Comparison of ENCODE assay signal across 8 cellular contexts in genomic region chr19:45973564-45974338, GRCh38. TPM values are rescaled to one million over a fixed set of nuclear protein-coding genes. Genes with fewer than 3 reads are reported as not detected.
DNase-seq lines count a peak whose midpoint lies in the region; ATAC-seq and TF ChIP-seq lines count a peak whose summit lies in the region.

TSS of gene NOVA2 (minus strand) at chr19:45973865. CDS start at chr19:45973351, 514 bp downstream.

- H2AFZ ChIP-seq in HCT116 (ENCODE audit: low read depth, low read length, poor library complexity, severe bottlenecking) (peak within 1 kb of the TSS; percentile 75), PC-3 (ENCODE audit: low read length) (no peak within 1 kb of the TSS), smooth muscle cell (ENCODE audit: low read depth) (no peak within 1 kb of the TSS)

- H3K4me1 ChIP-seq in HCT116 (ENCODE audit: control insufficient read depth in 1 of 2, insufficient read depth in 2 of 2, low read length in 2 of 2), result peaks cover 0 to 18% of the 10 kb centered on the region in 2 experiments; a peak in 3 of 4 replicates
- no peaks in the 10 kb centered on the region; the same call in 1 of the 2 replicates for H3K4me1 ChIP-seq in PC-3 (ENCODE audit: insufficient read depth, low read length)
- H3K4me1 ChIP-seq in smooth muscle cell (ENCODE audit: low read depth), result no peaks in the 10 kb centered on the region
- peaks cover 2% of the 10 kb centered on the region for H3K4me1 ChIP-seq in effector memory CD4-positive, alpha-beta T cell (ENCODE audit: control insufficient read depth, insufficient read depth, low read length, poor library complexity, severe bottlenecking)

- POLR2A ChIA-PET in HCT116 (lab: Charles Lee), result no interaction called here
- POLR2A ChIA-PET in PC-3 (lab: Charles Lee; ENCODE audit: unreplicated experiment), result no interaction called here

- ATAC-seq in HCT116 (peak; percentile 99), PC-3 (peak; percentile 65; the same call in 1 of the 2 replicates), GM18502 (IDR thresholded peaks at IDR 0.05; ENCODE audit: poor library complexity, unreplicated experiment) (no peak)

- H3K36me3 ChIP-seq in HCT116 (ENCODE audit: control insufficient read depth in 1 of 2, insufficient read depth in 2 of 2, low read length in 2 of 2), result no peaks in the 10 kb centered on the region
- no peaks in the 10 kb centered on the region for H3K36me3 ChIP-seq in PC-3 (ENCODE audit: low read depth, low read length)
- H3K36me3 ChIP-seq in brain microvascular endothelial cell (replicated peaks), result no peaks in the 10 kb centered on the region
- no peaks in the 10 kb centered on the region for H3K36me3 ChIP-seq in smooth muscle cell (ENCODE audit: low read depth)
- no peaks in the 10 kb centered on the region for H3K36me3 ChIP-seq in effector memory CD4-positive, alpha-beta T cell (ENCODE audit: control insufficient read depth, insufficient read depth, low read length)

- no peaks in the 10 kb centered on the region for H3F3A ChIP-seq in PC-3 (ENCODE audit: low read length, unreplicated experiment)
- no peaks in the 10 kb centered on the region for H3F3A ChIP-seq in smooth muscle cell (ENCODE audit: low read depth)

- H3K4me3 ChIP-seq in HCT116 (replicated peaks in 1 of 2; ENCODE audit: low read depth in 1 of 2, low read length in 2 of 2) (peak within 1 kb of the TSS; percentile 43 to 50), PC-3 (ENCODE audit: low read length) (no peak within 1 kb of the TSS), brain microvascular endothelial cell (ENCODE audit: low read depth, low read length) (no peak within 1 kb of the TSS), iPS-18c (ENCODE audit: insufficient read depth, low read depth, low read length) (peak within 1 kb of the TSS; percentile 57), smooth muscle cell (peak within 1 kb of the TSS; percentile 34)
- H3K4me3 ChIP-seq in effector memory CD4-positive, alpha-beta T cell (ENCODE audit: insufficient read depth, low read depth, low read length, poor library complexity, severe bottlenecking), result no peak within 1 kb of the TSS

- BruUV-seq in HCT116 (replicated peaks; lab: Mats Ljungman, UMichigan) (no TSS peak), PC-3 (replicated peaks; lab: Mats Ljungman, UMichigan) (no TSS peak)

- H4K20me1 ChIP-seq in HCT116 (ENCODE audit: insufficient read depth) (no peaks in the 10 kb centered on the region), PC-3 (ENCODE audit: low read length) (no peaks in the 10 kb centered on the region), smooth muscle cell (ENCODE audit: low read depth) (no peaks in the 10 kb centered on the region)

- TF ChIP-seq CTCF in HCT116 (IDR thresholded peaks at IDR 0.05 in 2 of 3, conservative IDR thresholded peaks at IDR 0.05 in 1 of 3; ENCODE audit: borderline replicate concordance in 1 of 3, insufficient read depth in 1 of 3, low read depth in 2 of 3, low read length in 2 of 3), result no peak
- TF ChIP-seq CTCF in PC-3 (conservative IDR thresholded peaks at IDR 0.05; ENCODE audit: low read depth, low read length), result no peak
- TF ChIP-seq CTCF in brain microvascular endothelial cell (IDR thresholded peaks at IDR 0.05; ENCODE audit: low read depth, low read length, missing control alignments), result no peak
- TF ChIP-seq CTCF in smooth muscle cell (IDR thresholded peaks at IDR 0.05; ENCODE audit: borderline replicate concordance, insufficient read depth, poor library complexity, severe bottlenecking), result no peak

- CTCF ChIA-PET in HCT116 (lab: Charles Lee), result interaction anchor here (0.8 kb wide), 1 partner anchor 55 kb away, joined by 3 read pairs; no protein-coding TSS in a partner anchor
- CTCF ChIA-PET in PC-3 (lab: Charles Lee), result no interaction called here

- H3K9me3 ChIP-seq in HCT116 (ENCODE audit: control insufficient read depth in 1 of 2, insufficient read depth in 1 of 2, low read depth in 1 of 2, low read length in 2 of 2), result no peaks in the 10 kb centered on the region
- H3K9me3 ChIP-seq in PC-3 (ENCODE audit: low read length), result no peaks in the 10 kb centered on the region
- H3K9me3 ChIP-seq in iPS-18c (ENCODE audit: control insufficient read depth, insufficient read depth, low read length), result no peaks in the 10 kb centered on the region
- H3K9me3 ChIP-seq in smooth muscle cell (replicated peaks; ENCODE audit: low read depth), result no peaks in the 10 kb centered on the region
- no peaks in the 10 kb centered on the region for H3K9me3 ChIP-seq in effector memory CD4-positive, alpha-beta T cell (ENCODE audit: control insufficient read depth, low read length)

- intact Hi-C loops in HCT116 (cut with micrococcal nuclease) (no loop called here), PC-3 (cut with micrococcal nuclease) (no loop called here)

- H3K9ac ChIP-seq in HCT116 (ENCODE audit: low read length) (no peak within 1 kb of the TSS), PC-3 (ENCODE audit: low read length) (no peak within 1 kb of the TSS), smooth muscle cell (ENCODE audit: low read depth) (no peak within 1 kb of the TSS)

- H3K9me2 ChIP-seq in HCT116 (ENCODE audit: insufficient read depth), result no peaks in the 10 kb centered on the region
- H3K9me2 ChIP-seq in PC-3 (replicated peaks; ENCODE audit: low read length), result no peaks in the 10 kb centered on the region

- peak within 1 kb of the TSS; percentile 72 for H3K4me2 ChIP-seq in HCT116 (ENCODE audit: low read length)
- no peak within 1 kb of the TSS for H3K4me2 ChIP-seq in PC-3 (ENCODE audit: low read length)
- peak within 1 kb of the TSS; percentile 76 for H3K4me2 ChIP-seq in smooth muscle cell

- WGBS in smooth muscle cell (ENCODE audit: low lambda C conversion rate), result 9% methylated on average over 12 of the region's 56 CpGs

- no peak for TF ChIP-seq POLR2A in HCT116 (IDR thresholded peaks at IDR 0.05; ENCODE audit: borderline replicate concordance, extremely low read depth, insufficient read depth, insufficient read length)

- TF ChIP-seq RAD21 in HCT116 (IDR thresholded peaks at IDR 0.05; ENCODE audit: low read depth), result no peak

- RAD21 ChIA-PET in HCT116 (lab: Charles Lee; ENCODE audit: low non-redundant PET in 1 of 2, low total read pairs in 2 of 2, uncharacterized antibody in 2 of 2, unreplicated experiment in 2 of 2), result no interaction called here

- in situ Hi-C loops in brain microvascular endothelial cell (cut with HindIII; ENCODE audit: low pct_ligation_motif_present, low sequenced_read_pairs), result no loop called here

- no peak within 1 kb of the TSS for H3K27ac ChIP-seq in HCT116 (ENCODE audit: low read depth, low read length)
- H3K27ac ChIP-seq in PC-3 (ENCODE audit: low read length), result no peak within 1 kb of the TSS
- H3K27ac ChIP-seq in brain microvascular endothelial cell, result no peak within 1 kb of the TSS
- H3K27ac ChIP-seq in smooth muscle cell (ENCODE audit: low read depth), result no peak within 1 kb of the TSS
- H3K27ac ChIP-seq in effector memory CD4-positive, alpha-beta T cell (ENCODE audit: insufficient read depth, low read length, poor library complexity, severe bottlenecking), result no peak within 1 kb of the TSS

- H3K79me2 ChIP-seq in HCT116 (ENCODE audit: insufficient read depth, low read length), result no peaks in the 10 kb centered on the region
- H3K79me2 ChIP-seq in PC-3 (ENCODE audit: low read length), result no peaks in the 10 kb centered on the region
- H3K79me2 ChIP-seq in smooth muscle cell (ENCODE audit: low read depth), result no peaks in the 10 kb centered on the region

- DNase-seq in Ammon's horn (ENCODE audit: low spot score), result peak; percentile 95
- DNase-seq in HCT116 (ENCODE audit: low read depth, low spot score), result peak; percentile 69
- DNase-seq in PC-3, result peak; percentile 48
- DNase-seq in brain microvascular endothelial cell, result peak; percentile 56
- DNase-seq in smooth muscle cell (lab: John Stamatoyannopoulos, UW; ENCODE audit: unreplicated experiment), result no peak
- no peak for DNase-seq in effector memory CD4-positive, alpha-beta T cell

- no peaks in the 10 kb centered on the region; the same call in 1 of the 2 replicates for H3K27me3 ChIP-seq in HCT116 (ENCODE audit: insufficient read depth, low read length)
- H3K27me3 ChIP-seq in PC-3 (ENCODE audit: low read length), result no peaks in the 10 kb centered on the region
- peaks cover 23% of the 10 kb centered on the region for H3K27me3 ChIP-seq in brain microvascular endothelial cell (replicated peaks)
- peaks cover 75% of the 10 kb centered on the region for H3K27me3 ChIP-seq in smooth muscle cell (ENCODE audit: low read depth)
- H3K27me3 ChIP-seq in effector memory CD4-positive, alpha-beta T cell (replicated peaks; ENCODE audit: control insufficient read depth, insufficient read depth, low read length, poor library complexity, severe bottlenecking), result peaks cover 25% of the 10 kb centered on the region

TF ChIP-seq in HCT116, 20 proteins besides CTCF, POLR2A, EP300 and RAD21:
- TF ChIP-seq POLR2AphosphoS5 (IDR thresholded peaks at IDR 0.05; ENCODE audit: low read depth, low read length) (0 out of 2 replicates have a peak, but pooled peaks have one; percentile 27), EZH2 (IDR thresholded peaks at IDR 0.05) (no peak)
TF ChIP-seq in HCT116: peak in this region for 1.

RNA-seq across cellular contexts. Expression of gene NOVA2, which starts in this region (rescaled TPM):
- 2.5 TPM for total RNA-seq in HCT116 (2021; ENCODE audit: unreplicated experiment)
- 1.2 and 1.5 TPM in 2 replicates for polyA plus RNA-seq in HCT116 (2012)
- 0.06 TPM in 1 of 2 replicates, not detected in the other for total RNA-seq in PC-3 (2014; rRNA removed)
- total RNA-seq in smooth muscle cell, result 0.04 TPM in 2 replicates
- 0.24 TPM in 1 of 2 replicates, not detected in the other for polyA plus RNA-seq in smooth muscle cell

Comparison
In these comparisons a context has a peak if more than half of its experiments do, and no peak if none do; other contexts are left out.
1. Peak in DNase-seq and ATAC-seq in PC-3; RNA of the gene not detected or under 1 TPM.
2. DNase-seq: peak in Ammon's horn (single experiment), HCT116 (single experiment) and brain microvascular endothelial cell (single experiment); none in smooth muscle cell (single experiment) and effector memory CD4-positive, alpha-beta T cell (0 of 3).
3. H3K4me3 ChIP-seq: peak in HCT116 (2 of 2), iPS-18c (single experiment) and smooth muscle cell (single experiment); none in PC-3 (single experiment), brain microvascular endothelial cell (single experiment) and effector memory CD4-positive, alpha-beta T cell (single experiment).